In genomic region chr1:83491930-83492329, GRCh38 we compare ENCODE assay signal across 8 cellular contexts.
"Had no signal": no experiment of that assay in that cellular context is flagged by ENCODE, and none has a peak within 500 bp of the region (broad histone marks: within the 10 kb centered on the region; RNA-seq: fewer than 3 reads in every experiment).

No MANE protein-coding gene starts in this region.

- DNase-seq: GM23248, GOT3, H7, H9, HCEC 1CT, HFFc6 had no signal

- H2AFZ ChIP-seq: GM23248, GM23338 had no signal

- H3K4me1 ChIP-seq: HAP-1 had no signal

- H3K4me3 ChIP-seq: GM23248, GM23338, HAP-1 had no signal

- H3K4me2 ChIP-seq: GM23338 had no signal

- H3K9me3 ChIP-seq: HAP-1 had no signal

- H3K36me3 ChIP-seq: HAP-1 had no signal

- H3K9ac ChIP-seq: GM23248 had no signal

- H3K27ac ChIP-seq: GM23248 had no signal
